Comparison of ENCODE assay signal across 9 cellular contexts in genomic region chr7:74480861-74481417, GRCh38. TPM values are rescaled to one million over a fixed set of nuclear protein-coding genes. Genes with fewer than 3 reads are reported as not detected.
DNase-seq lines count a peak whose midpoint lies in the region; TF ChIP-seq lines count a peak whose summit lies in the region.
"Had no signal": no experiment of that assay in that cellular context is flagged by ENCODE, and none has a peak within 500 bp of the region (broad histone marks: within the 10 kb centered on the region; RNA-seq: fewer than 3 reads in every experiment).

No MANE protein-coding gene starts in this region.

- DNase-seq in KBM-7 (peak; percentile 28), choroid plexus epithelial cell (ENCODE audit: low read depth) (peak; percentile 90), lower leg skin (ENCODE audit: low spot score in 2 of 2) (peak; percentile 55 to 94), tibial artery (peak; percentile 73 to 89), NOMO-1 treated with dmso at 0.1 percent for 144 hours (lab: John Stamatoyannopoulos, UW; ENCODE audit: unreplicated experiment) (no peak), HEK293T (ENCODE audit: extremely low spot score) (no peak), HAP-1 (ENCODE audit: low spot score in 2 of 2) (no peak), GF-D8 (lab: John Stamatoyannopoulos, UW) (no peak)
- DNase-seq: activated gamma-delta T cell treated with Interleukin-2 at 50 U/mL for 16 hours had no signal

- TF ChIP-seq CTCF in choroid plexus epithelial cell (conservative IDR thresholded peaks at IDR 0.05; ENCODE audit: low read depth, low read length) (no peak), lower leg skin (IDR thresholded peaks at IDR 0.05) (no peak), tibial artery (IDR thresholded peaks at IDR 0.05) (no peak)

- CTCF ChIA-PET in HEK293T (lab: Yijun Ruan, JAX), result no interaction called here

- H3K27me3 ChIP-seq in tibial artery (no peaks in the 10 kb centered on the region), HAP-1 (ENCODE audit: low read depth) (no peaks in the 10 kb centered on the region)

- H3K4me3 ChIP-seq in choroid plexus epithelial cell (ENCODE audit: low read depth, low read length), result peak overlapping the region; percentile 49
- peak overlapping the region; percentile 18 for H3K4me3 ChIP-seq in lower leg skin (ENCODE audit: low read depth, poor library complexity, severe bottlenecking)
- H3K4me3 ChIP-seq in tibial artery, result peak overlapping the region; percentile 45 to 47
- no peak overlapping the region for H3K4me3 ChIP-seq in HAP-1

- H3K27ac ChIP-seq in tibial artery, result peak overlapping the region; percentile 87 to 98

- H3K4me1 ChIP-seq in tibial artery, result peaks cover 15 to 82% (median 69%) of the 10 kb centered on the region in 4 donors
- H3K4me1 ChIP-seq in HAP-1, result peaks cover 6% of the 10 kb centered on the region

- no peak for TF ChIP-seq POLR2A in lower leg skin (IDR thresholded peaks at IDR 0.05)

- in situ Hi-C loops in KBM-7 (cut with MboI; ENCODE audit: low pct_unique_long_range_greater_than_20kb, low sequenced_read_pairs) (no loop called here), HAP-1 (cut with MboI; ENCODE audit: low sequenced_read_pairs) (no loop called here)

- H3K36me3 ChIP-seq in tibial artery (no peaks in the 10 kb centered on the region), HAP-1 (replicated peaks) (no peaks in the 10 kb centered on the region)

- POLR2A ChIA-PET in HEK293T (lab: Yijun Ruan, JAX), result no interaction called here

- intact Hi-C loops in lower leg skin (cut with DNase I; ENCODE audit: low total_unique reads) (no loop called here), tibial artery (cut with DNase I; ENCODE audit: low total_unique reads) (loop anchor here (2.0 kb wide), 1 partner anchor 26 kb away; no protein-coding TSS in a partner anchor)

- WGBS in lower leg skin, 2 donors, result 12 to 22% methylated on average over 16 of the region's 16 CpGs

- H3K9me3 ChIP-seq in tibial artery, result no peaks in the 10 kb centered on the region
- no peaks in the 10 kb centered on the region for H3K9me3 ChIP-seq in HAP-1

TF ChIP-seq in HEK293T, 16 proteins besides CTCF, POLR2A, EP300 and RAD21:
- TF ChIP-seq NFRKB (IDR thresholded peaks at IDR 0.05), result no peak
- TF ChIP-seq FOXK2 (IDR thresholded peaks at IDR 0.05), result no peak
- TF ChIP-seq, protein P1, sequence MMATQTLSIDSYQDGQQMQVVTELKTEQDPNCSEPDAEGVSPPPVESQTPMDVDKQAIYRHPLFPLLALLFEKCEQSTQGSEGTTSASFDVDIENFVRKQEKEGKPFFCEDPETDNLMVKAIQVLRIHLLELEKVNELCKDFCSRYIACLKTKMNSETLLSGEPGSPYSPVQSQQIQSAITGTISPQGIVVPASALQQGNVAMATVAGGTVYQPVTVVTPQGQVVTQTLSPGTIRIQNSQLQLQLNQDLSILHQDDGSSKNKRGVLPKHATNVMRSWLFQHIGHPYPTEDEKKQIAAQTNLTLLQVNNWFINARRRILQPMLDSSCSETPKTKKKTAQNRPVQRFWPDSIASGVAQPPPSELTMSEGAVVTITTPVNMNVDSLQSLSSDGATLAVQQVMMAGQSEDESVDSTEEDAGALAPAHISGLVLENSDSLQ (IDR thresholded peaks at IDR 0.05), result no peak
- TF ChIP-seq SP1 (IDR thresholded peaks at IDR 0.05), result no peak
- no peak for TF ChIP-seq HDGF (IDR thresholded peaks at IDR 0.05; ENCODE audit: borderline replicate concordance)
- no peak for TF ChIP-seq BHLHE40 (IDR thresholded peaks at IDR 0.05; ENCODE audit: borderline replicate concordance)
- no peak for TF ChIP-seq CTBP1 (IDR thresholded peaks at IDR 0.05; ENCODE audit: borderline replicate concordance)
- TF ChIP-seq TARDBP (IDR thresholded peaks at IDR 0.05), result no peak
- no peak for TF ChIP-seq ELF4 (IDR thresholded peaks at IDR 0.05)
- no peak for TF ChIP-seq LEF1 (IDR thresholded peaks at IDR 0.05; ENCODE audit: borderline replicate concordance)
- TF ChIP-seq ZNF384 (IDR thresholded peaks at IDR 0.05), result no peak
- TF ChIP-seq SUZ12 (IDR thresholded peaks at IDR 0.05), result no peak
- TF ChIP-seq ARNT (IDR thresholded peaks at IDR 0.05), result no peak

RNA-seq across cellular contexts. Expression of gene GTF2IRD1, which starts 27.2 kb away (rescaled TPM):
- total RNA-seq in lower leg skin, result 10 to 100 TPM; 28.5 to 49.9 (median 43.2) TPM

Comparison
In these comparisons a context has a peak if more than half of its experiments do, and no peak if none do; other contexts are left out.
1. DNase-seq: peak in KBM-7 (single experiment), choroid plexus epithelial cell (single experiment), lower leg skin (2 of 2) and tibial artery (2 of 2); none in NOMO-1 treated with dmso at 0.1 percent for 144 hours (single experiment), HEK293T (single experiment), HAP-1 (0 of 2) and GF-D8 (single experiment).